20 cellular contexts compared by ENCODE assay signal in genomic region chr16:19008770-19009169, GRCh38.
A peak's percentile ranks its signal among the peaks of the same experiment; 100 is the strongest.
DNase-seq lines count a peak whose midpoint lies in the region; ATAC-seq lines count a peak whose summit lies in the region.
"Had no signal": no experiment of that assay in that cellular context is flagged by ENCODE, and none has a peak within 500 bp of the region (broad histone marks: within the 10 kb centered on the region; RNA-seq: fewer than 3 reads in every experiment).

No MANE protein-coding gene starts in this region.

- H3K9ac ChIP-seq in SK-N-MC (ENCODE audit: insufficient read length): no peak overlapping the region

- H3K27ac ChIP-seq in SK-N-MC: no peak overlapping the region
- H3K27ac ChIP-seq: adrenal gland, thoracic aorta had no signal

- H3K9me3 ChIP-seq in SK-N-MC (ENCODE audit: low read depth, low read length): no peaks in the 10 kb centered on the region
- H3K9me3 ChIP-seq: adrenal gland, HAP-1 had no signal

- no peak for ATAC-seq in GM19455 (IDR thresholded peaks at IDR 0.05; ENCODE audit: unreplicated experiment)
- ATAC-seq: naive thymus-derived CD8-positive, alpha-beta T cell; Right ventricle myocardium inferior; T-helper 17 cell had no signal

- H3K36me3 ChIP-seq in SK-N-MC (ENCODE audit: insufficient read depth, low read length): no peaks in the 10 kb centered on the region
- H3K36me3 ChIP-seq: adrenal gland, thoracic aorta had no signal

- DNase-seq in GM03348 (ENCODE audit: low spot score) (peak; percentile 53), SK-N-MC (ENCODE audit: low read depth, low spot score) (peak; percentile 0), fibroblast of gingiva (ENCODE audit: low read depth) (peak; percentile 95), skeletal muscle cell (ENCODE audit: low read depth) (peak; percentile 38), NCI-H1694 (lab: John Stamatoyannopoulos, UW) (no peak), T1000 (lab: John Stamatoyannopoulos, UW) (no peak)
- DNase-seq: activated CD4-positive, CD25-positive, alpha-beta regulatory T cell; adrenal gland; CD4-positive, alpha-beta T cell; naive thymus-derived CD8-positive, alpha-beta T cell; NCI-H1694 treated with DMSO at 0.1 percent for 48 hours; NK-92 treated with Interleukin-12 subunit alpha and Interleukin-12 subunit beta, amount 100 ng/mL, for 24 hours; stimulated activated CD4-positive, alpha-beta T cell treated with anti-CD3 and anti-CD28 coated beads, Interleukin-4, amount 100 ng/mL, for 24 hours; stimulated activated CD8-positive, alpha-beta memory T cell treated with anti-CD3 and anti-CD28 coated beads, Interleukin-4, amount 100 ng/mL, for 48 hours; T-helper 17 cell had no signal

- no peak overlapping the region for H3K4me3 ChIP-seq in SK-N-MC
- no peak overlapping the region for H3K4me3 ChIP-seq in skeletal muscle cell (ENCODE audit: low read depth, low read length)
- H3K4me3 ChIP-seq: adrenal gland, HAP-1, lung, thoracic aorta had no signal

Comparison
In these comparisons a context has a peak if more than half of its experiments do, and no peak if none do; other contexts are left out.
1. DNase-seq: peak in GM03348 (single experiment), SK-N-MC (single experiment), fibroblast of gingiva (single experiment) and skeletal muscle cell (single experiment); none in NCI-H1694 (single experiment) and T1000 (single experiment).